In the genomic region with DNA sequence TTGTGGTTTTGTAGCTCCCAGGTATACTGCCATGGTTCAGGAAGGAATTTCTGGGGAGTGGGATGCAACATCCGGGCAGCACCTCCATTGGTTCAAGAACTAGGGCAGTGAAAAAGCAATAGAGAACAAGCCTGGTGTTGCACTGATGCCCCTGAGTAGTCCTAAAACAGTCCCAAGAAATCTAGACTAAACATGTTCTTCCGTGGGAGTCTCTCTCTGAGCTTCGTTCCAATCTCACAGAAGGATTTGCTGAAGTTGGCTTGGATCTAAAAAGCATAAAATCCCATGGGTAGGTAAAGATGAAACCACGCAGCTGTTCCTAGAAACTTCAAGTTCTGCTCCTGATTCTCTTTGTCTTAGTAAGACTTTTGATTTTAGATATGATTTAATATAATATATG, we compare ENCODE assay signal across 19 cellular contexts.
DNase-seq lines count a peak whose midpoint lies in the region; ATAC-seq and TF ChIP-seq lines count a peak whose summit lies in the region.
"Had no signal": no experiment of that assay in that cellular context is flagged by ENCODE, and none has a peak within 500 bp of the region (broad histone marks: within the 10 kb centered on the region; RNA-seq: fewer than 3 reads in every experiment).

No MANE protein-coding gene starts in this region.

- H3K27ac ChIP-seq in mammary epithelial cell (ENCODE audit: insufficient read depth, low read depth, low read length) = peak overlapping the region; percentile 75
- H3K27ac ChIP-seq in heart right ventricle = peak overlapping the region in 7 of 10 donors; percentile 7 to 68 (median 37)
- H3K27ac ChIP-seq in OCI-LY7 (ENCODE audit: low read depth, low read length, poor library complexity, severe bottlenecking) = no peak overlapping the region
- H3K27ac ChIP-seq: A549, RWPE1 had no signal

- BruUV-seq in mammary epithelial cell (replicated peaks; lab: Mats Ljungman, UMichigan) = no TSS peak
- no TSS peak for BruUV-seq in OCI-LY7 (replicated peaks; lab: Mats Ljungman, UMichigan)

- H3K36me3 ChIP-seq in mammary epithelial cell (ENCODE audit: insufficient read depth, low read length) = no peaks in the 10 kb centered on the region
- no peaks in the 10 kb centered on the region for H3K36me3 ChIP-seq in heart right ventricle
- no peaks in the 10 kb centered on the region for H3K36me3 ChIP-seq in OCI-LY7 (ENCODE audit: insufficient read depth, low read length)

- no peaks in the 10 kb centered on the region for H3K9me3 ChIP-seq in mammary epithelial cell (replicated peaks; ENCODE audit: insufficient read depth, low read length)
- no peaks in the 10 kb centered on the region for H3K9me3 ChIP-seq in heart right ventricle
- no peaks in the 10 kb centered on the region for H3K9me3 ChIP-seq in OCI-LY7 (ENCODE audit: low read length)
- H3K9me3 ChIP-seq: A549 had no signal

- H3K27ac Mint-ChIP-seq in CD14-positive monocyte (peak overlapping the region in 4 of 7 donors; percentile 40 to 86 (median 82)), nephron (peak overlapping the region; percentile 31 to 83 (median 45))
- H3K27ac Mint-ChIP-seq: CD4-positive, alpha-beta T cell; IgD-negative memory B cell had no signal

- peaks cover 12 to 13% of the 10 kb centered on the region in 2 donors for H3K36me3 Mint-ChIP-seq in CD14-positive monocyte
- no peaks in the 10 kb centered on the region for H3K36me3 Mint-ChIP-seq in nephron (ENCODE audit: low read depth)

- H3K4me2 ChIP-seq in mammary epithelial cell (ENCODE audit: insufficient read depth, low read depth, low read length) (peak overlapping the region; percentile 62), OCI-LY7 (ENCODE audit: low read length) (no peak overlapping the region)
- H3K4me2 ChIP-seq: A549 had no signal

- H3K4me1 Mint-ChIP-seq in CD14-positive monocyte = peaks cover 34% of the 10 kb centered on the region
- peaks cover 49% of the 10 kb centered on the region for H3K4me1 Mint-ChIP-seq in nephron
- H3K4me1 Mint-ChIP-seq: IgD-negative memory B cell had no signal

- 0% methylated on average over 4 of the region's 4 CpGs for WGBS in mammary epithelial cell (ENCODE audit: low coverage, missing lambda C conversion rate)
- WGBS in heart right ventricle, 2 donors = 53 to 69% methylated on average over 4 of the region's 4 CpGs

- H3K27me3 Mint-ChIP-seq in CD14-positive monocyte (ENCODE audit: low read depth in 3 of 3) (peaks cover 0 to 2% (median 0%) of the 10 kb centered on the region in 3 donors), nephron (ENCODE audit: low read depth) (no peaks in the 10 kb centered on the region)
- H3K27me3 Mint-ChIP-seq: CD4-positive, alpha-beta T cell had no signal

- ATAC-seq in heart right ventricle = peak in 6 of 8 donors; percentile 47 to 82 (median 74)
- no peak for ATAC-seq in GM18868 (IDR thresholded peaks at IDR 0.05; ENCODE audit: unreplicated experiment)
- ATAC-seq: A549 had no signal

- TF ChIP-seq CTCF in CD14-positive monocyte (IDR thresholded peaks at IDR 0.05) = no peak
- TF ChIP-seq CTCF in mammary epithelial cell (conservative IDR thresholded peaks at IDR 0.05 in 1 of 2, IDR thresholded peaks at IDR 0.05 in 1 of 2; ENCODE audit: extremely low read depth in 1 of 2, insufficient read depth in 1 of 2, low read depth in 1 of 2, low read length in 2 of 2) = no peak
- TF ChIP-seq CTCF in heart right ventricle (IDR thresholded peaks at IDR 0.05) = no peak
- no peak for TF ChIP-seq CTCF in nephron (IDR thresholded peaks at IDR 0.05; ENCODE audit: unreplicated experiment in 3 of 3)
- TF ChIP-seq CTCF in OCI-LY7 (conservative IDR thresholded peaks at IDR 0.05; ENCODE audit: low read length) = no peak

- peaks cover 24% of the 10 kb centered on the region for H3K4me1 ChIP-seq in mammary epithelial cell (ENCODE audit: insufficient read depth, low read length)
- peaks cover 3 to 56% (median 23%) of the 10 kb centered on the region in 9 donors for H3K4me1 ChIP-seq in heart right ventricle
- H3K4me1 ChIP-seq in OCI-LY7 (ENCODE audit: insufficient read depth, low read length, poor library complexity, severe bottlenecking) = no peaks in the 10 kb centered on the region
- H3K4me1 ChIP-seq: A549 had no signal

- dilution Hi-C loops in mammary epithelial cell (cut with HindIII; ENCODE audit: low sequenced_read_pairs) = no loop called here

- H2AFZ ChIP-seq in mammary epithelial cell (ENCODE audit: low read depth, low read length) (peak overlapping the region; percentile 71), OCI-LY7 (ENCODE audit: low read length) (no peak overlapping the region)

- H3K27me3 ChIP-seq in mammary epithelial cell (ENCODE audit: insufficient read depth, low read length) = no peaks in the 10 kb centered on the region
- H3K27me3 ChIP-seq in heart right ventricle = no peaks in the 10 kb centered on the region

- CTCF ChIA-PET in mammary epithelial cell (lab: Charles Lee; ENCODE audit: low non-redundant PET) = no interaction called here
- CTCF ChIA-PET in OCI-LY7 (lab: Charles Lee; ENCODE audit: unreplicated experiment) = no interaction called here

- POLR2A ChIA-PET in OCI-LY7 (lab: Charles Lee) = interaction anchor here (0.7 to 1.1 kb wide), 3 partner anchors 12 to 38 kb away, joined by 3 to 4 read pairs (median 3); no protein-coding TSS in a partner anchor

- H3K9ac ChIP-seq in mammary epithelial cell (ENCODE audit: insufficient read depth, low read length) = peak overlapping the region; percentile 15

- H3K79me2 ChIP-seq in mammary epithelial cell (ENCODE audit: insufficient read depth, low read length) (no peaks in the 10 kb centered on the region), OCI-LY7 (ENCODE audit: insufficient read depth, low read depth, low read length) (no peaks in the 10 kb centered on the region)

- H4K20me1 ChIP-seq in mammary epithelial cell (ENCODE audit: insufficient read depth, low read length) (no peaks in the 10 kb centered on the region), OCI-LY7 (ENCODE audit: insufficient read depth, low read length) (no peaks in the 10 kb centered on the region)

- H3K4me3 Mint-ChIP-seq in CD14-positive monocyte (no peak overlapping the region), nephron (peak overlapping the region in 1 of 3 experiments; percentile 12)
- H3K4me3 Mint-ChIP-seq: CD4-positive, alpha-beta T cell; H9; IgD-negative memory B cell had no signal

- intact Hi-C loops in CD14-positive monocyte (cut with micrococcal nuclease) (no loop called here), mammary epithelial cell (cut with micrococcal nuclease) (loop anchor here (1.0 kb wide), 1 partner anchor 14 kb away; no protein-coding TSS in a partner anchor), heart right ventricle (cut with DNase I) (no loop called here), OCI-LY7 (cut with micrococcal nuclease; ENCODE audit: unreplicated experiment) (no loop called here)

- H3K4me3 ChIP-seq in mammary epithelial cell (replicated peaks in 1 of 3; ENCODE audit: insufficient read depth in 1 of 3, low read depth in 2 of 3, low read length in 3 of 3) (no peak overlapping the region), heart right ventricle (no peak overlapping the region), OCI-LY7 (ENCODE audit: low read depth, low read length, poor library complexity, severe bottlenecking) (no peak overlapping the region)
- H3K4me3 ChIP-seq: A549 had no signal

- in situ Hi-C loops in mammary epithelial cell (cut with MboI; ENCODE audit: low sequenced_read_pairs in 2 of 2) = no loop called here

- H3K9me3 Mint-ChIP-seq in CD14-positive monocyte = peaks cover 0 to 2% (median 0%) of the 10 kb centered on the region in 7 donors
- no peaks in the 10 kb centered on the region for H3K9me3 Mint-ChIP-seq in nephron
- H3K9me3 Mint-ChIP-seq: H9, IgD-negative memory B cell had no signal

- no peaks in the 10 kb centered on the region for H3K9me2 ChIP-seq in OCI-LY7 (ENCODE audit: insufficient read depth, low read length)

- no peak for DNase-seq in CD14-positive monocyte (ENCODE audit: low spot score)
- no peak for DNase-seq in mammary epithelial cell
- no peak for DNase-seq in heart right ventricle
- DNase-seq in OCI-LY7 (ENCODE audit: low spot score) = no peak
- no peak for DNase-seq in NCI-H774 (lab: John Stamatoyannopoulos, UW)
- DNase-seq in NCI-H2227 treated with DMSO at 0.1 percent for 48 hours (lab: John Stamatoyannopoulos, UW) = no peak
- DNase-seq: Calu3; CD4-positive, alpha-beta T cell; H9; MV-4-11; NCI-H1417 treated with DMSO at 0.1 percent for 48 hours; NCI-H2029 treated with DMSO at 0.1 percent for 48 hours; NCI-H526; OCI-M1 had no signal
